Comparison of ENCODE assay signal across 8 cellular contexts in the genomic region with DNA sequence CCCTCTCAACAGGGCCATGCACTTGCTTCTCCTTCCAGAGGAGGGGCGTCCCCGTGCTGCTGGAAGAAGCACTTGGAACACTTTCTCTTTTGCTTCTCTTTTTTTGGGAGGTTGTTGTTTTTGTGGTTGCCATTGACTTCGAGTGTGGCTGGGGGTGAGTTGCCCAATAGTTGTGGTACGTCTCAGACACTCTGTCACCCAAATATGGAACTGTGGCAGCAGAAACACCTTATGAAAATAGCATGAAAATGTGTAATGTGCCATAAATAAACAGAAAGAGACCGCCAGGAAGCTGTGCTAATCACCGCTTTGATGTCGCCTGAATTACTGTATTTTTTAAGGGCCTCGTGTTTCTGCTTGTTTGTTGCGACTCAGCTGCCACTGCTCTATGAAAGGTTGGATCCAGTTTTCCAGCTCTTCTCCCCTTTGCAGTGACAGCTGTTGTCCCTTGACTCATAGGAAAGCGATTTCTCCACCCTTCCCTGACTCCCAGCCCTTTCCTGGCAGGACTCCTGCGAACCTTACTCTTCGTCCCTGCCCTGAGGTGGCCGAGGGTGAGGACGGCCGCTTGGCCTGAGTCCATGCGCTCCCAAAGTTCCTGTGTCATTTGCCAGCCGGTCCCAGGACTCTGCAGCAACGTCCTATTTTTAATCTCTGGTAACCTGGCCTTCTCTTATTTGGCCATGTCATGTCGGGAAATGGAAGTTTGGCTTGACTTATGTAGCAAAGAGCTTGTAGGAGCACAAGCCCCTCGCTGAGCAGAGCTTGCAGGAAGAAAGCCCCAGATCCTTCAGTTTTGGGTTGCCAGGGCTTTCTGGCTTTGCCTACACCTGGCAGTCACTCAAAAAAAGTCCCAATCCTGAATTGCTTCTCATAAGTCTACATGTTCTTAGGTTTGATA.
A peak's percentile ranks its signal among the peaks of the same experiment; 100 is the strongest.
DNase-seq lines count a peak whose midpoint lies in the region; ATAC-seq, FAIRE-seq and TF ChIP-seq lines count a peak whose summit lies in the region.

No MANE protein-coding gene starts in this region.

- H3K9me3 Mint-ChIP-seq in mesothelial cell of epicardium: peaks cover 7% of the 10 kb centered on the region

- H3K79me2 ChIP-seq in MM.1S (ENCODE audit: low read length): no peaks in the 10 kb centered on the region

- intact Hi-C loops in thyroid gland (cut with DNase I): no loop called here

- ATAC-seq in GM18907 (IDR thresholded peaks at IDR 0.05; ENCODE audit: unreplicated experiment): no peak
- no peak for ATAC-seq in HG03521 (IDR thresholded peaks at IDR 0.05; ENCODE audit: unreplicated experiment)

- H3K9me2 ChIP-seq in MM.1S (replicated peaks; ENCODE audit: insufficient read depth, low read length): no peaks in the 10 kb centered on the region

- H3K27ac ChIP-seq in layer of hippocampus (ENCODE audit: low read depth, low read length) (peak overlapping the region; percentile 49), thyroid gland (peak overlapping the region in 1 of 3 donors; percentile 22), MM.1S (ENCODE audit: low read length) (no peak overlapping the region)

- TF ChIP-seq CTCF in thyroid gland (IDR thresholded peaks at IDR 0.05) (no peak), MM.1S (IDR thresholded peaks at IDR 0.05; ENCODE audit: low read length) (no peak), mesothelial cell of epicardium (IDR thresholded peaks at IDR 0.05; ENCODE audit: unreplicated experiment) (no peak)

- peak; percentile 16 for FAIRE-seq in HTR-8/SVneo (lab: Jason Lieb, UNC)

- H3K9me3 ChIP-seq in thyroid gland (no peaks in the 10 kb centered on the region), MM.1S (replicated peaks; ENCODE audit: insufficient read depth, low read length) (no peaks in the 10 kb centered on the region)

- TF ChIP-seq POLR2A in thyroid gland (IDR thresholded peaks at IDR 0.05): no peak

- H3K36me3 Mint-ChIP-seq in mesothelial cell of epicardium: no peaks in the 10 kb centered on the region

- H3K4me3 ChIP-seq in thyroid gland (replicated peaks in 1 of 3) (no peak overlapping the region), MM.1S (ENCODE audit: low read length) (no peak overlapping the region)

- H3K27ac Mint-ChIP-seq in mesothelial cell of epicardium: no peak overlapping the region

- no peaks in the 10 kb centered on the region for H3F3A ChIP-seq in MM.1S (ENCODE audit: insufficient read depth, low read length)

- H3K9ac ChIP-seq in MM.1S (ENCODE audit: low read length): no peak overlapping the region

- no peak overlapping the region for H2AFZ ChIP-seq in MM.1S (ENCODE audit: low read length)

- peak; percentile 63 for DNase-seq in HTR-8/SVneo (ENCODE audit: insufficient read length, low spot score)
- DNase-seq in astrocyte of the hippocampus (ENCODE audit: low read depth, low spot score): peak; percentile 78
- peak; percentile 19 to 44 for DNase-seq in thyroid gland
- no peak for DNase-seq in MM.1S
- DNase-seq in mesothelial cell of epicardium (ENCODE audit: low spot score in 2 of 2, unreplicated experiment in 2 of 2): no peak

- WGBS in thyroid gland, 2 donors: 65 to 72% methylated on average over 19 to 20 of the region's 20 CpGs

- H3K36me3 ChIP-seq in thyroid gland (no peaks in the 10 kb centered on the region), MM.1S (replicated peaks; ENCODE audit: insufficient read depth, low read length) (no peaks in the 10 kb centered on the region)

- H3K4me2 ChIP-seq in MM.1S (ENCODE audit: low read depth, low read length): no peak overlapping the region

- H3K27me3 ChIP-seq in layer of hippocampus (ENCODE audit: control insufficient read depth, insufficient read depth, low read length) (no peaks in the 10 kb centered on the region), thyroid gland (no peaks in the 10 kb centered on the region), MM.1S (replicated peaks; ENCODE audit: insufficient read depth, low read length) (no peaks in the 10 kb centered on the region)

- no peaks in the 10 kb centered on the region for H3K4me1 Mint-ChIP-seq in mesothelial cell of epicardium

- H4K20me1 ChIP-seq in MM.1S (ENCODE audit: insufficient read depth, low read length): no peaks in the 10 kb centered on the region

- no peaks in the 10 kb centered on the region for H3K27me3 Mint-ChIP-seq in mesothelial cell of epicardium (ENCODE audit: low read depth)

- no peak overlapping the region for H3K4me3 Mint-ChIP-seq in mesothelial cell of epicardium

- H3K4me1 ChIP-seq in thyroid gland (no peaks in the 10 kb centered on the region), MM.1S (ENCODE audit: low read length) (no peaks in the 10 kb centered on the region)

Comparison
In these comparisons a context has a peak if more than half of its experiments do, and no peak if none do; other contexts are left out.
1. DNase-seq: peak in HTR-8/SVneo (single experiment), astrocyte of the hippocampus (single experiment) and thyroid gland (2 of 2); none in MM.1S (single experiment) and mesothelial cell of epicardium (0 of 2).